Comparison of ENCODE assay signal across 31 cellular contexts in genomic region chr5:69231281-69231680, GRCh38. TPM values are rescaled to one million over a fixed set of nuclear protein-coding genes. Genes with fewer than 3 reads are reported as not detected.
"Had no signal": no experiment of that assay in that cellular context is flagged by ENCODE, and none has a peak within 500 bp of the region (broad histone marks: within the 10 kb centered on the region; RNA-seq: fewer than 3 reads in every experiment).

No MANE protein-coding gene starts in this region.

- DNase-seq: activated CD4-positive, alpha-beta T cell treated with anti-CD3 and anti-CD28 coated beads, Interleukin-2, amount 10 ng/mL, durations not matched to agents 24 days and 14 days; activated CD4-positive, alpha-beta T cell treated with anti-CD3 and anti-CD28 coated beads, Interleukin-2, amount 50 U/mL, for 4 hours; activated CD4-positive, CD25-positive, alpha-beta regulatory T cell; activated CD8-positive, alpha-beta T cell treated with anti-CD3 and anti-CD28 coated beads for 36 hours; activated gamma-delta T cell; activated naive CD4-positive, alpha-beta T cell treated with Interleukin-2 at 50 U/mL for 16 hours; activated naive CD8-positive, alpha-beta T cell treated with anti-CD3 and anti-CD28 coated beads, Interleukin-2, amount 10 ng/mL, durations not matched to agents 7 days and 5 days; activated T-cell treated with anti-CD3 and anti-CD28 coated beads, Interleukin-2, amount 50 U/mL, for 1 hour; activated T-cell treated with anti-CD3 and anti-CD28 coated beads, Interleukin-2, amount 50 U/mL, for 72 hours; body of pancreas; Karpas-422; KBM-7; NCI-H1048; NCI-H1105 treated with DMSO at 0.1 percent for 48 hours; NCI-H1436; NCI-H1694; NCI-H1930; NCI-H2081 treated with DMSO at 0.1 percent for 48 hours; NCI-H345; NCI-H524 treated with DMSO at 0.1 percent for 48 hours; NK-92 treated with Interleukin-12 subunit alpha and Interleukin-12 subunit beta, amount 100 ng/mL, for 24 hours; PC-3; Peyer's patch; SIG-M5; T-cell; T-helper 17 cell; WERI-Rb-1 had no signal

- H3K9me3 Mint-ChIP-seq: activated CD4-positive, alpha-beta T cell treated with anti-CD3 and anti-CD28 coated beads, Interleukin-2, amount 10 ng/mL, durations not matched to agents 24 days and 14 days; activated CD8-positive, alpha-beta T cell treated with anti-CD3 and anti-CD28 coated beads for 36 hours; activated naive CD4-positive, alpha-beta T cell treated with anti-CD3 and anti-CD28 coated beads, Interleukin-2, amount 50 U/mL, for 24 hours; activated naive CD8-positive, alpha-beta T cell treated with anti-CD3 and anti-CD28 coated beads, Interleukin-2, amount 10 ng/mL, durations not matched to agents 7 days and 5 days; activated T-cell treated with anti-CD3 and anti-CD28 coated beads, Interleukin-2, amount 50 U/mL, for 72 hours; activated T-helper 17 cell treated with anti-CD3 and anti-CD28 coated beads, Interleukin-2, amount 50 U/mL, for 72 hours; IgD-negative memory B cell; T-cell had no signal

- H3K36me3 Mint-ChIP-seq: IgD-negative memory B cell had no signal

- H3K27me3 Mint-ChIP-seq: activated CD4-positive, alpha-beta T cell treated with anti-CD3 and anti-CD28 coated beads, Interleukin-2, amount 10 ng/mL, durations not matched to agents 24 days and 14 days; activated CD8-positive, alpha-beta T cell treated with anti-CD3 and anti-CD28 coated beads for 36 hours; activated naive CD4-positive, alpha-beta T cell treated with anti-CD3 and anti-CD28 coated beads, Interleukin-2, amount 50 U/mL, for 24 hours; activated naive CD8-positive, alpha-beta T cell treated with anti-CD3 and anti-CD28 coated beads, Interleukin-2, amount 10 ng/mL, durations not matched to agents 7 days and 5 days; activated T-helper 17 cell treated with anti-CD3 and anti-CD28 coated beads, Interleukin-2, amount 50 U/mL, for 72 hours; IgD-negative memory B cell; T-cell; T-helper 17 cell had no signal

- H3K27ac Mint-ChIP-seq: activated CD4-positive, alpha-beta T cell treated with anti-CD3 and anti-CD28 coated beads, Interleukin-2, amount 10 ng/mL, durations not matched to agents 24 days and 14 days; activated CD8-positive, alpha-beta T cell treated with anti-CD3 and anti-CD28 coated beads for 36 hours; activated naive CD4-positive, alpha-beta T cell treated with anti-CD3 and anti-CD28 coated beads, Interleukin-2, amount 50 U/mL, for 24 hours; activated naive CD8-positive, alpha-beta T cell treated with anti-CD3 and anti-CD28 coated beads, Interleukin-2, amount 10 ng/mL, durations not matched to agents 7 days and 5 days; activated T-cell treated with anti-CD3 and anti-CD28 coated beads, Interleukin-2, amount 50 U/mL, for 72 hours; activated T-helper 17 cell treated with anti-CD3 and anti-CD28 coated beads, Interleukin-2, amount 50 U/mL, for 72 hours; IgD-negative memory B cell; T-cell; T-helper 17 cell had no signal

- H3K4me3 Mint-ChIP-seq: activated CD4-positive, alpha-beta T cell treated with anti-CD3 and anti-CD28 coated beads, Interleukin-2, amount 10 ng/mL, durations not matched to agents 24 days and 14 days; activated CD8-positive, alpha-beta T cell treated with anti-CD3 and anti-CD28 coated beads for 36 hours; activated naive CD4-positive, alpha-beta T cell treated with anti-CD3 and anti-CD28 coated beads, Interleukin-2, amount 50 U/mL, for 24 hours; activated naive CD8-positive, alpha-beta T cell treated with anti-CD3 and anti-CD28 coated beads, Interleukin-2, amount 10 ng/mL, durations not matched to agents 7 days and 5 days; activated T-cell treated with anti-CD3 and anti-CD28 coated beads, Interleukin-2, amount 50 U/mL, for 72 hours; activated T-helper 17 cell treated with anti-CD3 and anti-CD28 coated beads, Interleukin-2, amount 50 U/mL, for 72 hours; T-cell; T-helper 17 cell had no signal

RNA-seq across cellular contexts. Expression of gene CENPH, which starts 41.9 kb away (rescaled TPM):
- total RNA-seq: ascending aorta had no signal
